ENCODE assay signal across 9 cellular contexts in genomic region chr11:440065-441042, GRCh38. TPM values are rescaled to one million over a fixed set of nuclear protein-coding genes. Genes with fewer than 3 reads are reported as not detected.
DNase-seq lines count a peak whose midpoint lies in the region; ATAC-seq, FAIRE-seq and TF ChIP-seq lines count a peak whose summit lies in the region.
"Had no signal": no experiment of that assay in that cellular context is flagged by ENCODE, and none has a peak within 500 bp of the region (broad histone marks: within the 10 kb centered on the region; RNA-seq: fewer than 3 reads in every experiment).

No MANE protein-coding gene starts in this region.

- H3K36me3 ChIP-seq in small intestine (ENCODE audit: control insufficient read depth in 2 of 2, insufficient read depth in 2 of 2, low read length in 2 of 2) = no peaks in the 10 kb centered on the region

- H3K9me3 Mint-ChIP-seq in activated CD4-positive, alpha-beta T cell treated with anti-CD3 and anti-CD28 coated beads, Interleukin-2, amount 10 ng/mL, durations not matched to agents 7 days and 5 days = no peaks in the 10 kb centered on the region

- TF ChIP-seq CTCF in epithelial cell of proximal tubule (conservative IDR thresholded peaks at IDR 0.05; ENCODE audit: low read depth, low read length) = peak; percentile 34

- peak overlapping the region; percentile 73 for H3K4me3 Mint-ChIP-seq in activated CD4-positive, alpha-beta T cell treated with anti-CD3 and anti-CD28 coated beads, Interleukin-2, amount 10 ng/mL, durations not matched to agents 7 days and 5 days

- H3K9me3 ChIP-seq in small intestine (ENCODE audit: control insufficient read depth, low read depth) = no peaks in the 10 kb centered on the region

- FAIRE-seq in small intestine (lab: Jason Lieb, UNC) = no peak
- FAIRE-seq: D721Med had no signal

- no peaks in the 10 kb centered on the region for H3K27me3 ChIP-seq in small intestine (ENCODE audit: control insufficient read depth in 2 of 2, insufficient read depth in 2 of 2, low read length in 2 of 2)

- peak overlapping the region; percentile 61 for H3K4me3 ChIP-seq in epithelial cell of proximal tubule (ENCODE audit: low read depth, low read length)
- peak overlapping the region in 1 of 2 donors; percentile 85 for H3K4me3 ChIP-seq in small intestine (ENCODE audit: low read depth in 1 of 2, low read length in 2 of 2)

- POLR2A ChIA-PET in activated CD4-positive, alpha-beta T cell treated with anti-CD3 and anti-CD28 coated beads, Interleukin-2, amount 10 ng/mL, durations not matched to agents 7 days and 5 days (lab: Charles Lee) = no interaction called here

- peaks cover 0 to 3% of the 10 kb centered on the region in 2 donors for H3K4me1 ChIP-seq in small intestine (ENCODE audit: control insufficient read depth in 2 of 2, insufficient read depth in 1 of 2, low read depth in 1 of 2, low read length in 1 of 2)

- peaks cover 8% of the 10 kb centered on the region for H3K27me3 Mint-ChIP-seq in activated CD4-positive, alpha-beta T cell treated with anti-CD3 and anti-CD28 coated beads, Interleukin-2, amount 10 ng/mL, durations not matched to agents 7 days and 5 days

- 22 to 74% (median 55%) methylated on average over 27 of the region's 27 CpGs for WGBS in small intestine, 3 donors

- H3K4me1 Mint-ChIP-seq in activated CD4-positive, alpha-beta T cell treated with anti-CD3 and anti-CD28 coated beads, Interleukin-2, amount 10 ng/mL, durations not matched to agents 7 days and 5 days = peaks cover 40% of the 10 kb centered on the region

- no peak overlapping the region for H3K27ac Mint-ChIP-seq in activated CD4-positive, alpha-beta T cell treated with anti-CD3 and anti-CD28 coated beads, Interleukin-2, amount 10 ng/mL, durations not matched to agents 7 days and 5 days

- DNase-seq in activated CD4-positive, alpha-beta T cell treated with anti-CD3 and anti-CD28 coated beads, Interleukin-2, amount 10 ng/mL, durations not matched to agents 7 days and 5 days = no peak
- DNase-seq in activated CD4-positive, alpha-beta T cell treated with anti-CD3 and anti-CD28 coated beads, Interleukin-2, amount 50 U/mL, for 4 hours = no peak
- DNase-seq in OCI-M1 (lab: John Stamatoyannopoulos, UW) (peak; percentile 13), epithelial cell of proximal tubule (ENCODE audit: low read depth) (no peak), small intestine (peak; percentile 84), NCI-H2081 (lab: John Stamatoyannopoulos, UW) (no peak), epidermal melanocyte (ENCODE audit: insufficient read length, low spot score) (no peak)

- no peak for ATAC-seq in GM21737 (IDR thresholded peaks at IDR 0.05; ENCODE audit: unreplicated experiment)

- CTCF ChIA-PET in activated CD4-positive, alpha-beta T cell treated with anti-CD3 and anti-CD28 coated beads, Interleukin-2, amount 10 ng/mL, durations not matched to agents 7 days and 5 days (lab: Charles Lee) = interaction anchor here (0.8 to 2.8 kb wide), 5 partner anchors 9 to 190 kb away, joined by 3 to 15 read pairs (median 4); partner anchors contain the start of gene PTDSS2

- H3K27ac ChIP-seq in small intestine (ENCODE audit: low read depth in 1 of 2, low read length in 1 of 2) = peak overlapping the region in 1 of 2 donors; percentile 63

- no peaks in the 10 kb centered on the region for H3K36me3 Mint-ChIP-seq in activated CD4-positive, alpha-beta T cell treated with anti-CD3 and anti-CD28 coated beads, Interleukin-2, amount 10 ng/mL, durations not matched to agents 7 days and 5 days (ENCODE audit: low read depth)

RNA-seq across cellular contexts. Expression of gene ANO9, which starts 1.5 kb away (rescaled TPM):
- 10 to 100 TPM; 88.2 to 94.2 TPM for total RNA-seq in activated CD4-positive, alpha-beta T cell treated with anti-CD3 and anti-CD28 coated beads, Interleukin-2, amount 10 ng/mL, durations not matched to agents 7 days and 5 days
- 7.7 and 20.1 TPM in 2 replicates for total RNA-seq in epithelial cell of proximal tubule
- polyA plus RNA-seq in small intestine = 100 to 1,000 TPM in 2 of 3 donors, 10 to 100 TPM in 1; 84.7 to 363 (median 279) TPM

RNA-seq across cellular contexts. Expression of gene PTDSS2, which starts 9.7 kb away (rescaled TPM):
- total RNA-seq in activated CD4-positive, alpha-beta T cell treated with anti-CD3 and anti-CD28 coated beads, Interleukin-2, amount 10 ng/mL, durations not matched to agents 7 days and 5 days = 10 to 100 TPM; 22.7 to 25.2 TPM
- 53.4 and 66.1 TPM in 2 replicates for total RNA-seq in epithelial cell of proximal tubule
- polyA plus RNA-seq in small intestine = 10 to 100 TPM in 2 of 3 donors, 1 to 10 TPM in 1; 9.5 to 20.3 (median 10.5) TPM

RNA-seq across cellular contexts. Expression of gene SIGIRR, which starts 25.6 kb away (rescaled TPM):
- 100 to 1,000 TPM; 226 to 255 TPM for total RNA-seq in activated CD4-positive, alpha-beta T cell treated with anti-CD3 and anti-CD28 coated beads, Interleukin-2, amount 10 ng/mL, durations not matched to agents 7 days and 5 days
- total RNA-seq in epithelial cell of proximal tubule = 52.9 and 83.9 TPM in 2 replicates
- 100 to 1,000 TPM in 2 of 3 donors, 10 to 100 TPM in 1; 96.1 to 219 (median 215) TPM for polyA plus RNA-seq in small intestine

RNA-seq across cellular contexts. Expression of gene PKP3, which starts 46.3 kb away (rescaled TPM):
- total RNA-seq in activated CD4-positive, alpha-beta T cell treated with anti-CD3 and anti-CD28 coated beads, Interleukin-2, amount 10 ng/mL, durations not matched to agents 7 days and 5 days = not detected
- total RNA-seq in epithelial cell of proximal tubule = 20.6 and 30.7 TPM in 2 replicates
- polyA plus RNA-seq in small intestine = 100 to 1,000 TPM in 2 of 3 donors, 10 to 100 TPM in 1; 97.0 to 152 (median 125) TPM

Comparison
In these comparisons a context has a peak if more than half of its experiments do, and no peak if none do; other contexts are left out.
1. DNase-seq: peak in OCI-M1 (single experiment) and small intestine (single experiment); none in activated CD4-positive, alpha-beta T cell treated with anti-CD3 and anti-CD28 coated beads, Interleukin-2, amount 10 ng/mL, durations not matched to agents 7 days and 5 days (single experiment), activated CD4-positive, alpha-beta T cell treated with anti-CD3 and anti-CD28 coated beads, Interleukin-2, amount 50 U/mL, for 4 hours (0 of 2), epithelial cell of proximal tubule (single experiment), NCI-H2081 (0 of 2) and epidermal melanocyte (single experiment).